Comparison of ENCODE assay signal across 11 cellular contexts in genomic region chr12:7934153-7934552, GRCh38. TPM values are rescaled to one million over a fixed set of nuclear protein-coding genes. Genes with fewer than 3 reads are reported as not detected.
DNase-seq lines count a peak whose midpoint lies in the region; ATAC-seq and TF ChIP-seq lines count a peak whose summit lies in the region.
"Had no signal": no experiment of that assay in that cellular context is flagged by ENCODE, and none has a peak within 500 bp of the region (broad histone marks: within the 10 kb centered on the region; RNA-seq: fewer than 3 reads in every experiment).

No MANE protein-coding gene starts in this region.

- intact Hi-C loops in gastrocnemius medialis (cut with DNase I; ENCODE audit: low total_unique reads), result no loop called here

- H3K9ac ChIP-seq in NT2/D1 (ENCODE audit: insufficient read length, low read depth), result peak overlapping the region; percentile 94
- H3K9ac ChIP-seq: KMS-11 had no signal

- H3K36me3 ChIP-seq in NT2/D1 (ENCODE audit: insufficient read depth, insufficient read length, low read length) (peaks cover 66% of the 10 kb centered on the region), gastrocnemius medialis (no peaks in the 10 kb centered on the region)

- peak overlapping the region; percentile 78 to 88 (median 84) for H3K27ac ChIP-seq in gastrocnemius medialis
- H3K27ac ChIP-seq: KMS-11 had no signal

- in situ Hi-C loops in gastrocnemius medialis (cut with MboI; ENCODE audit: low sequenced_read_pairs in 4 of 4), result loop anchor here in 1 of 4 donors (10.0 kb wide), 1 partner anchor 61 kb away; no protein-coding TSS in a partner anchor

- no peak for TF ChIP-seq POLR2A in gastrocnemius medialis (IDR thresholded peaks at IDR 0.05)

- DNase-seq in EL (peak; percentile 14), NT2/D1 (ENCODE audit: low read depth, low spot score) (no peak), foreskin fibroblast (no peak), gastrocnemius medialis (no peak), NCI-H187 treated with DMSO at 0.1 percent for 48 hours (lab: John Stamatoyannopoulos, UW) (no peak), NCI-H1694 treated with DMSO at 0.1 percent for 48 hours (lab: John Stamatoyannopoulos, UW) (no peak), KG1 (lab: John Stamatoyannopoulos, UW) (no peak)
- DNase-seq: activated CD4-positive, CD25-positive, alpha-beta regulatory T cell; effector memory CD8-positive, alpha-beta T cell had no signal

- peaks cover 5% of the 10 kb centered on the region for H3K4me1 ChIP-seq in NT2/D1 (ENCODE audit: insufficient read depth, insufficient read length)
- peaks cover 0 to 5% of the 10 kb centered on the region in 2 donors for H3K4me1 ChIP-seq in gastrocnemius medialis

- no peak for ATAC-seq in gastrocnemius medialis
- ATAC-seq in HG02981 (IDR thresholded peaks at IDR 0.05; ENCODE audit: unreplicated experiment), result no peak

- no peak for TF ChIP-seq CTCF in foreskin fibroblast (IDR thresholded peaks at IDR 0.05; ENCODE audit: low read depth, low read length)
- no peak for TF ChIP-seq CTCF in gastrocnemius medialis (IDR thresholded peaks at IDR 0.05 in 4 of 5, conservative IDR thresholded peaks at IDR 0.05 in 1 of 5)

- H3K4me3 ChIP-seq in NT2/D1 (ENCODE audit: insufficient read length, low read depth), result peak overlapping the region; percentile 88
- peak overlapping the region; percentile 78 to 90 for H3K4me3 ChIP-seq in foreskin fibroblast (ENCODE audit: low read depth in 1 of 2, low read length in 2 of 2)
- peak overlapping the region; percentile 55 to 73 (median 62) for H3K4me3 ChIP-seq in gastrocnemius medialis

- no peaks in the 10 kb centered on the region for H3K9me3 ChIP-seq in NT2/D1 (ENCODE audit: insufficient read depth, low read length)
- no peaks in the 10 kb centered on the region for H3K9me3 ChIP-seq in gastrocnemius medialis

- H3K27me3 ChIP-seq in NT2/D1 (ENCODE audit: insufficient read depth, insufficient read length) (no peaks in the 10 kb centered on the region), gastrocnemius medialis (peaks cover 0 to 6% (median 0%) of the 10 kb centered on the region in 3 donors)

RNA-seq across cellular contexts. Expression of gene SLC2A3, which starts 1.8 kb away (rescaled TPM):
- total RNA-seq in gastrocnemius medialis, result 10 to 100 TPM; 19.3 to 27.2 (median 23.7) TPM
